ENCODE assay signal across 8 cellular contexts in genomic region chr2:143161982-143162837, GRCh38. TPM values are rescaled to one million over a fixed set of nuclear protein-coding genes. Genes with fewer than 3 reads are reported as not detected.
DNase-seq lines count a peak whose midpoint lies in the region; ATAC-seq and TF ChIP-seq lines count a peak whose summit lies in the region.

No MANE protein-coding gene starts in this region.

- no peak for TF ChIP-seq POLR2A in erythroblast (IDR thresholded peaks at IDR 0.05; ENCODE audit: low read length)

- 50 to 56% methylated on average over 12 of the region's 12 CpGs for WGBS in aorta, 2 donors

- H3K27ac ChIP-seq in aorta (ENCODE audit: low read depth in 1 of 2, low read length in 2 of 2) = no peak overlapping the region

- peak; percentile 38 for DNase-seq in AG10803 (ENCODE audit: low read depth)
- peak; percentile 75 for DNase-seq in NCI-H446 treated with DMSO at 0.1 percent for 48 hours (lab: John Stamatoyannopoulos, UW)
- peak; percentile 42 for DNase-seq in activated CD8-positive, alpha-beta memory T cell treated with anti-CD3 and anti-CD28 coated beads, Interleukin-2, amount 50 U/mL, for 1 hour (ENCODE audit: extremely low read depth)
- DNase-seq in erythroblast (lab: John Stamatoyannopoulos, UW) = peak; percentile 70 to 72
- no peak for DNase-seq in omental fat pad (ENCODE audit: low spot score)
- DNase-seq in aorta = no peak

- H3K4me3 ChIP-seq in AG10803 (ENCODE audit: low read length) (no peak overlapping the region), aorta (ENCODE audit: low read length in 2 of 2) (no peak overlapping the region)

- H3K36me3 ChIP-seq in aorta (ENCODE audit: control insufficient read depth in 1 of 2, insufficient read depth in 2 of 2, low read length in 1 of 2) = no peaks in the 10 kb centered on the region

- H3K9me3 ChIP-seq in aorta (ENCODE audit: control insufficient read depth, low read length) = no peaks in the 10 kb centered on the region

- intact Hi-C loops in aorta (cut with DNase I) = loop anchor here (2.0 to 5.0 kb wide), 2 partner anchors 95 to 97 kb away; no protein-coding TSS in a partner anchor

- H3K27me3 ChIP-seq in aorta (ENCODE audit: control insufficient read depth in 1 of 2, insufficient read depth in 2 of 2, low read length in 1 of 2) = no peaks in the 10 kb centered on the region

- TF ChIP-seq CTCF in AG10803 (conservative IDR thresholded peaks at IDR 0.05; ENCODE audit: low read length) = peak; percentile 54
- no peak for TF ChIP-seq CTCF in omental fat pad (IDR thresholded peaks at IDR 0.05)

- H3K4me1 ChIP-seq in aorta (ENCODE audit: control insufficient read depth in 1 of 2, insufficient read depth in 2 of 2, low read length in 2 of 2) = peaks cover 0 to 2% of the 10 kb centered on the region in 2 donors

- ATAC-seq in GM18517 (IDR thresholded peaks at IDR 0.05; ENCODE audit: unreplicated experiment) (peak; percentile 72), HG03025 (IDR thresholded peaks at IDR 0.05; ENCODE audit: low FRiP score, unreplicated experiment) (peak; percentile 84), omental fat pad (ENCODE audit: low FRiP score) (peak; percentile 59), aorta (ENCODE audit: low FRiP score) (peak; percentile 66)

RNA-seq across cellular contexts. Expression of gene ARHGAP15, which starts 33.0 kb away (rescaled TPM):
- total RNA-seq in omental fat pad (10 to 100 TPM; 12.2 to 27.6 (median 20.7) TPM), aorta (10 to 100 TPM; 14.8 to 26.2 TPM)
- polyA plus RNA-seq in aorta = 10 to 100 TPM in 1 of 2 donors, 1 to 10 TPM in 1; 9.8 to 10.7 TPM

Comparison
In these comparisons a context has a peak if more than half of its experiments do, and no peak if none do; other contexts are left out.
1. DNase-seq: peak in AG10803 (single experiment), NCI-H446 treated with DMSO at 0.1 percent for 48 hours (single experiment), activated CD8-positive, alpha-beta memory T cell treated with anti-CD3 and anti-CD28 coated beads, Interleukin-2, amount 50 U/mL, for 1 hour (single experiment) and erythroblast (2 of 2); none in omental fat pad (single experiment) and aorta (0 of 2).
2. Peak in every context shown above with its lines, with median percentiles within 50 percentile points of each other: ATAC-seq.